In genomic region chr15:83733206-83733605, GRCh38 we compare ENCODE assay signal across 17 cellular contexts.
DNase-seq lines count a peak whose midpoint lies in the region; FAIRE-seq and TF ChIP-seq lines count a peak whose summit lies in the region.
"Had no signal": no experiment of that assay in that cellular context is flagged by ENCODE, and none has a peak within 500 bp of the region (broad histone marks: within the 10 kb centered on the region; RNA-seq: fewer than 3 reads in every experiment).

No MANE protein-coding gene starts in this region.

- TF ChIP-seq POLR2A in H54 (IDR thresholded peaks at IDR 0.05; ENCODE audit: low read depth, low read length) (no peak), sigmoid colon (IDR thresholded peaks at IDR 0.05) (no peak)

- H3K4me1 ChIP-seq in SJCRH30 (peaks cover 34% of the 10 kb centered on the region), sigmoid colon (peaks cover 0 to 23% (median 18%) of the 10 kb centered on the region in 4 donors)
- H3K4me1 ChIP-seq: gastrocnemius medialis, left ventricle myocardium inferior had no signal

- no peak for TF ChIP-seq CTCF in fibroblast of pulmonary artery (IDR thresholded peaks at IDR 0.05; ENCODE audit: low read length, missing control alignments)
- no peak for TF ChIP-seq CTCF in sigmoid colon (IDR thresholded peaks at IDR 0.05)

- peak; percentile 94 for FAIRE-seq in H54 (lab: Jason Lieb, UNC)
- FAIRE-seq: colon had no signal

- DNase-seq in H54 (ENCODE audit: insufficient read length, low spot score): peak; percentile 28
- DNase-seq in SJCRH30: peak; percentile 88 to 96
- peak; percentile 74 for DNase-seq in fibroblast of pulmonary artery (ENCODE audit: low read depth)
- peak; percentile 53 for DNase-seq in skeletal muscle cell (ENCODE audit: low read depth)
- no peak for DNase-seq in posterior cingulate gyrus
- no peak for DNase-seq in sigmoid colon
- no peak for DNase-seq in NCI-H1092 treated with DMSO at 0.1 percent for 48 hours (lab: John Stamatoyannopoulos, UW)
- no peak for DNase-seq in SK-N-DZ (ENCODE audit: low spot score)
- DNase-seq: activated CD4-positive, alpha-beta T cell treated with anti-CD3 and anti-CD28 coated beads, Interleukin-2, amount 50 U/mL, for 1 hour; activated gamma-delta T cell; gastrocnemius medialis; left ventricle myocardium inferior; NCI-H187; nucleus accumbens; stimulated activated CD4-positive, alpha-beta T cell treated with anti-CD3 and anti-CD28 coated beads, Interleukin-2, amount 100 ng/mL, for 48 hours; T-helper 1 cell had no signal

- intact Hi-C loops in posterior cingulate gyrus (cut with DNase I) (no loop called here), sigmoid colon (cut with DNase I) (no loop called here)

- H3K36me3 ChIP-seq in SJCRH30: no peaks in the 10 kb centered on the region
- no peaks in the 10 kb centered on the region for H3K36me3 ChIP-seq in sigmoid colon
- H3K36me3 ChIP-seq: gastrocnemius medialis, left ventricle myocardium inferior had no signal

- H3K4me3 ChIP-seq in SJCRH30 (no peak overlapping the region), fibroblast of pulmonary artery (replicated peaks; ENCODE audit: low read depth, low read length) (no peak overlapping the region), skeletal muscle cell (ENCODE audit: low read depth, low read length) (no peak overlapping the region), sigmoid colon (no peak overlapping the region)
- H3K4me3 ChIP-seq: gastrocnemius medialis, left ventricle myocardium inferior had no signal

- WGBS in sigmoid colon, 2 donors: 82 to 90% methylated on average over 2 of the region's 2 CpGs

- TF ChIP-seq EP300 in sigmoid colon (IDR thresholded peaks at IDR 0.05): no peak

- H3K27me3 ChIP-seq in SJCRH30 (no peaks in the 10 kb centered on the region), sigmoid colon (no peaks in the 10 kb centered on the region)
- H3K27me3 ChIP-seq: gastrocnemius medialis had no signal

- H3K9me3 ChIP-seq in SJCRH30 (replicated peaks): no peaks in the 10 kb centered on the region; the same call in 1 of the 2 replicates
- H3K9me3 ChIP-seq in sigmoid colon: no peaks in the 10 kb centered on the region
- H3K9me3 ChIP-seq: gastrocnemius medialis had no signal

- H3K27ac ChIP-seq in SJCRH30 (peak overlapping the region; percentile 92), sigmoid colon (peak overlapping the region in 1 of 4 donors; percentile 39)
- H3K27ac ChIP-seq: gastrocnemius medialis, left ventricle myocardium inferior had no signal

Comparison
In these comparisons a context has a peak if more than half of its experiments do, and no peak if none do; other contexts are left out.
1. DNase-seq: peak in H54 (single experiment), SJCRH30 (2 of 2), fibroblast of pulmonary artery (single experiment) and skeletal muscle cell (single experiment); none in posterior cingulate gyrus (0 of 10), sigmoid colon (single experiment), NCI-H1092 treated with DMSO at 0.1 percent for 48 hours (single experiment) and SK-N-DZ (single experiment).